ENCODE assay signal across 1 cellular context in genomic region chr2:218881744-218882462, GRCh38.
TF ChIP-seq lines count a peak whose summit lies in the region.

No MANE protein-coding gene starts in this region.

TF ChIP-seq in GM12878, 131 proteins besides CTCF, POLR2A, EP300 and RAD21:
- no peak for TF ChIP-seq ZNF24 (IDR thresholded peaks at IDR 0.05)
- TF ChIP-seq HDGF (IDR thresholded peaks at IDR 0.05) = 0 out of 2 replicates have a peak, but pooled peaks have one; percentile 17
- peak; percentile 66; the same call in 1 of the 2 replicates for TF ChIP-seq MLLT1 (IDR thresholded peaks at IDR 0.05)
